In the genomic region with DNA sequence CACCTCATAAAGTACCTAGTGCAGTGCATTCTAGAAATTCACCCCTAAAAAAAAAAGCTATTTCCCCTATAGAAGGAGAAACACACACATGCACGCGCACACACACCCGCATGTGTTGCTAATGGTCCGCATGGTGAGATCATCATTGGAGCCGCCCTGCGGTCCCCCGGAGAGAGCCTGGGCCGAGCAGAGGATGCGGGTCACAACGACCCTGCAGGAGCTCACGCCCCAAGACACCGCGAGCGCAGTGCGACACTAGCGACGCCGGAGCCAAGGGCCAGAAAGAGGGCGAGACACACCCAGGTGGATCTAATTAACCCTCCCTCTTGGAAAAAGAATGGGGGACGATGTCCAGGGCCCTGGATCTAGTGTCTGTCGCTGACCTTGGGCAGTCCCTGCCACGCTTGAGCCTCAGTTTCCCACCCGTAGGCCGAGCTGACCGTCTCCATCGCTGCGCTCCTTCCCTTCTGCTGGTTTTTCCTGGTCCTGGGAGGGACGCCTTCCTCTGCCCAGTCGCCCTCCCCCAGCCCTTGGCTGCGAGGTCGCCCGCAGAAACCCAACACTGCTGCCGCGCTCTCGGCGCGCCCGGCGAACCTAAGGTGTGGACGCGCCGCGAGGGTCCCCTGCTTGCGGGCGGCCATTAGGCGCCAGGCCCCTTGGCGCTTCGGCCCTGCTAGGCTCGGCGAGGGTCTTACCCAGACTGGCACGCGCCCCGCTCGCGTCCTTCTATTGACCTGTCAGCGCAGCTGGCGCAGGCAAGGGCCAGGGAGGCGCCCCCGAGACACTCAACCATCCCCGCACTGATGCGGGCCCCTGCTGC, we compare ENCODE assay signal across 1 cellular context.
A peak's percentile ranks its signal among the peaks of the same experiment; 100 is the strongest.
TF ChIP-seq lines count a peak whose summit lies in the region.

No MANE protein-coding gene starts in this region.

TF ChIP-seq in WTC11, 78 proteins besides CTCF, POLR2A, EP300 and RAD21 (continued from another document and continues in another):
- TF ChIP-seq NFYB (CRISPR knock-in tag; conservative IDR thresholded peaks at IDR 0.05; ENCODE audit: low read depth) = 0 out of 2 replicates have a peak, but pooled peaks have one; percentile 24
- peak; percentile 37; the same call in 1 of the 2 replicates for TF ChIP-seq FOXK1 (CRISPR knock-in tag; IDR thresholded peaks at IDR 0.05)
- TF ChIP-seq, protein P1, sequence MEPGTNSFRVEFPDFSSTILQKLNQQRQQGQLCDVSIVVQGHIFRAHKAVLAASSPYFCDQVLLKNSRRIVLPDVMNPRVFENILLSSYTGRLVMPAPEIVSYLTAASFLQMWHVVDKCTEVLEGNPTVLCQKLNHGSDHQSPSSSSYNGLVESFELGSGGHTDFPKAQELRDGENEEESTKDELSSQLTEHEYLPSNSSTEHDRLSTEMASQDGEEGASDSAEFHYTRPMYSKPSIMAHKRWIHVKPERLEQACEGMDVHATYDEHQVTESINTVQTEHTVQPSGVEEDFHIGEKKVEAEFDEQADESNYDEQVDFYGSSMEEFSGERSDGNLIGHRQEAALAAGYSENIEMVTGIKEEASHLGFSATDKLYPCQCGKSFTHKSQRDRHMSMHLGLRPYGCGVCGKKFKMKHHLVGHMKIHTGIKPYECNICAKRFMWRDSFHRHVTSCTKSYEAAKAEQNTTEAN (CRISPR knock-in tag; IDR thresholded peaks at IDR 0.05) = no peak
- TF ChIP-seq RELA (CRISPR knock-in tag; IDR thresholded peaks at IDR 0.05; ENCODE audit: borderline replicate concordance) = no peak
- TF ChIP-seq GTF2I (CRISPR knock-in tag; conservative IDR thresholded peaks at IDR 0.05) = no peak
- TF ChIP-seq, protein P2, sequence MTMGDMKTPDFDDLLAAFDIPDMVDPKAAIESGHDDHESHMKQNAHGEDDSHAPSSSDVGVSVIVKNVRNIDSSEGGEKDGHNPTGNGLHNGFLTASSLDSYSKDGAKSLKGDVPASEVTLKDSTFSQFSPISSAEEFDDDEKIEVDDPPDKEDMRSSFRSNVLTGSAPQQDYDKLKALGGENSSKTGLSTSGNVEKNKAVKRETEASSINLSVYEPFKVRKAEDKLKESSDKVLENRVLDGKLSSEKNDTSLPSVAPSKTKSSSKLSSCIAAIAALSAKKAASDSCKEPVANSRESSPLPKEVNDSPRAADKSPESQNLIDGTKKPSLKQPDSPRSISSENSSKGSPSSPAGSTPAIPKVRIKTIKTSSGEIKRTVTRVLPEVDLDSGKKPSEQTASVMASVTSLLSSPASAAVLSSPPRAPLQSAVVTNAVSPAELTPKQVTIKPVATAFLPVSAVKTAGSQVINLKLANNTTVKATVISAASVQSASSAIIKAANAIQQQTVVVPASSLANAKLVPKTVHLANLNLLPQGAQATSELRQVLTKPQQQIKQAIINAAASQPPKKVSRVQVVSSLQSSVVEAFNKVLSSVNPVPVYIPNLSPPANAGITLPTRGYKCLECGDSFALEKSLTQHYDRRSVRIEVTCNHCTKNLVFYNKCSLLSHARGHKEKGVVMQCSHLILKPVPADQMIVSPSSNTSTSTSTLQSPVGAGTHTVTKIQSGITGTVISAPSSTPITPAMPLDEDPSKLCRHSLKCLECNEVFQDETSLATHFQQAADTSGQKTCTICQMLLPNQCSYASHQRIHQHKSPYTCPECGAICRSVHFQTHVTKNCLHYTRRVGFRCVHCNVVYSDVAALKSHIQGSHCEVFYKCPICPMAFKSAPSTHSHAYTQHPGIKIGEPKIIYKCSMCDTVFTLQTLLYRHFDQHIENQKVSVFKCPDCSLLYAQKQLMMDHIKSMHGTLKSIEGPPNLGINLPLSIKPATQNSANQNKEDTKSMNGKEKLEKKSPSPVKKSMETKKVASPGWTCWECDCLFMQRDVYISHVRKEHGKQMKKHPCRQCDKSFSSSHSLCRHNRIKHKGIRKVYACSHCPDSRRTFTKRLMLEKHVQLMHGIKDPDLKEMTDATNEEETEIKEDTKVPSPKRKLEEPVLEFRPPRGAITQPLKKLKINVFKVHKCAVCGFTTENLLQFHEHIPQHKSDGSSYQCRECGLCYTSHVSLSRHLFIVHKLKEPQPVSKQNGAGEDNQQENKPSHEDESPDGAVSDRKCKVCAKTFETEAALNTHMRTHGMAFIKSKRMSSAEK (CRISPR knock-in tag; IDR thresholded peaks at IDR 0.05; ENCODE audit: borderline replicate concordance) = no peak
- TF ChIP-seq ETV6 (CRISPR knock-in tag; IDR thresholded peaks at IDR 0.05) = no peak
- no peak for TF ChIP-seq FOXJ3 (CRISPR knock-in tag; IDR thresholded peaks at IDR 0.05; ENCODE audit: borderline replicate concordance)
- TF ChIP-seq ZNF232 (CRISPR knock-in tag; IDR thresholded peaks at IDR 0.05) = no peak
- TF ChIP-seq ZNF423 (CRISPR knock-in tag; IDR thresholded peaks at IDR 0.05) = peak; percentile 77
- TF ChIP-seq EMX1 (CRISPR knock-in tag; IDR thresholded peaks at IDR 0.05) = no peak
- TF ChIP-seq, protein P3, sequence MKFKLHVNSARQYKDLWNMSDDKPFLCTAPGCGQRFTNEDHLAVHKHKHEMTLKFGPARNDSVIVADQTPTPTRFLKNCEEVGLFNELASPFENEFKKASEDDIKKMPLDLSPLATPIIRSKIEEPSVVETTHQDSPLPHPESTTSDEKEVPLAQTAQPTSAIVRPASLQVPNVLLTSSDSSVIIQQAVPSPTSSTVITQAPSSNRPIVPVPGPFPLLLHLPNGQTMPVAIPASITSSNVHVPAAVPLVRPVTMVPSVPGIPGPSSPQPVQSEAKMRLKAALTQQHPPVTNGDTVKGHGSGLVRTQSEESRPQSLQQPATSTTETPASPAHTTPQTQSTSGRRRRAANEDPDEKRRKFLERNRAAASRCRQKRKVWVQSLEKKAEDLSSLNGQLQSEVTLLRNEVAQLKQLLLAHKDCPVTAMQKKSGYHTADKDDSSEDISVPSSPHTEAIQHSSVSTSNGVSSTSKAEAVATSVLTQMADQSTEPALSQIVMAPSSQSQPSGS (CRISPR knock-in tag; IDR thresholded peaks at IDR 0.05; ENCODE audit: borderline replicate concordance, low read depth) = 0 out of 2 replicates have a peak, but pooled peaks have one; percentile 62
- TF ChIP-seq, protein P4, sequence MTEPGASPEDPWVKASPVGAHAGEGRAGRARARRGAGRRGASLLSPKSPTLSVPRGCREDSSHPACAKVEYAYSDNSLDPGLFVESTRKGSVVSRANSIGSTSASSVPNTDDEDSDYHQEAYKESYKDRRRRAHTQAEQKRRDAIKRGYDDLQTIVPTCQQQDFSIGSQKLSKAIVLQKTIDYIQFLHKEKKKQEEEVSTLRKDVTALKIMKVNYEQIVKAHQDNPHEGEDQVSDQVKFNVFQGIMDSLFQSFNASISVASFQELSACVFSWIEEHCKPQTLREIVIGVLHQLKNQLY (CRISPR knock-in tag; IDR thresholded peaks at IDR 0.05) = no peak
- TF ChIP-seq, protein P5, sequence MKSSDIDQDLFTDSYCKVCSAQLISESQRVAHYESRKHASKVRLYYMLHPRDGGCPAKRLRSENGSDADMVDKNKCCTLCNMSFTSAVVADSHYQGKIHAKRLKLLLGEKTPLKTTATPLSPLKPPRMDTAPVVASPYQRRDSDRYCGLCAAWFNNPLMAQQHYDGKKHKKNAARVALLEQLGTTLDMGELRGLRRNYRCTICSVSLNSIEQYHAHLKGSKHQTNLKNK (CRISPR knock-in tag; IDR thresholded peaks at IDR 0.05) = no peak
- TF ChIP-seq, protein P6, sequence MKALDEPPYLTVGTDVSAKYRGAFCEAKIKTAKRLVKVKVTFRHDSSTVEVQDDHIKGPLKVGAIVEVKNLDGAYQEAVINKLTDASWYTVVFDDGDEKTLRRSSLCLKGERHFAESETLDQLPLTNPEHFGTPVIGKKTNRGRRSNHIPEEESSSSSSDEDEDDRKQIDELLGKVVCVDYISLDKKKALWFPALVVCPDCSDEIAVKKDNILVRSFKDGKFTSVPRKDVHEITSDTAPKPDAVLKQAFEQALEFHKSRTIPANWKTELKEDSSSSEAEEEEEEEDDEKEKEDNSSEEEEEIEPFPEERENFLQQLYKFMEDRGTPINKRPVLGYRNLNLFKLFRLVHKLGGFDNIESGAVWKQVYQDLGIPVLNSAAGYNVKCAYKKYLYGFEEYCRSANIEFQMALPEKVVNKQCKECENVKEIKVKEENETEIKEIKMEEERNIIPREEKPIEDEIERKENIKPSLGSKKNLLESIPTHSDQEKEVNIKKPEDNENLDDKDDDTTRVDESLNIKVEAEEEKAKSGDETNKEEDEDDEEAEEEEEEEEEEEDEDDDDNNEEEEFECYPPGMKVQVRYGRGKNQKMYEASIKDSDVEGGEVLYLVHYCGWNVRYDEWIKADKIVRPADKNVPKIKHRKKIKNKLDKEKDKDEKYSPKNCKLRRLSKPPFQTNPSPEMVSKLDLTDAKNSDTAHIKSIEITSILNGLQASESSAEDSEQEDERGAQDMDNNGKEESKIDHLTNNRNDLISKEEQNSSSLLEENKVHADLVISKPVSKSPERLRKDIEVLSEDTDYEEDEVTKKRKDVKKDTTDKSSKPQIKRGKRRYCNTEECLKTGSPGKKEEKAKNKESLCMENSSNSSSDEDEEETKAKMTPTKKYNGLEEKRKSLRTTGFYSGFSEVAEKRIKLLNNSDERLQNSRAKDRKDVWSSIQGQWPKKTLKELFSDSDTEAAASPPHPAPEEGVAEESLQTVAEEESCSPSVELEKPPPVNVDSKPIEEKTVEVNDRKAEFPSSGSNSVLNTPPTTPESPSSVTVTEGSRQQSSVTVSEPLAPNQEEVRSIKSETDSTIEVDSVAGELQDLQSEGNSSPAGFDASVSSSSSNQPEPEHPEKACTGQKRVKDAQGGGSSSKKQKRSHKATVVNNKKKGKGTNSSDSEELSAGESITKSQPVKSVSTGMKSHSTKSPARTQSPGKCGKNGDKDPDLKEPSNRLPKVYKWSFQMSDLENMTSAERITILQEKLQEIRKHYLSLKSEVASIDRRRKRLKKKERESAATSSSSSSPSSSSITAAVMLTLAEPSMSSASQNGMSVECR (CRISPR knock-in tag; IDR thresholded peaks at IDR 0.05; ENCODE audit: borderline replicate concordance) = no peak
- TF ChIP-seq ZNF121 (CRISPR knock-in tag; IDR thresholded peaks at IDR 0.05) = no peak
- TF ChIP-seq HMGA2 (CRISPR knock-in tag; IDR thresholded peaks at IDR 0.05) = no peak
- TF ChIP-seq, protein P7, sequence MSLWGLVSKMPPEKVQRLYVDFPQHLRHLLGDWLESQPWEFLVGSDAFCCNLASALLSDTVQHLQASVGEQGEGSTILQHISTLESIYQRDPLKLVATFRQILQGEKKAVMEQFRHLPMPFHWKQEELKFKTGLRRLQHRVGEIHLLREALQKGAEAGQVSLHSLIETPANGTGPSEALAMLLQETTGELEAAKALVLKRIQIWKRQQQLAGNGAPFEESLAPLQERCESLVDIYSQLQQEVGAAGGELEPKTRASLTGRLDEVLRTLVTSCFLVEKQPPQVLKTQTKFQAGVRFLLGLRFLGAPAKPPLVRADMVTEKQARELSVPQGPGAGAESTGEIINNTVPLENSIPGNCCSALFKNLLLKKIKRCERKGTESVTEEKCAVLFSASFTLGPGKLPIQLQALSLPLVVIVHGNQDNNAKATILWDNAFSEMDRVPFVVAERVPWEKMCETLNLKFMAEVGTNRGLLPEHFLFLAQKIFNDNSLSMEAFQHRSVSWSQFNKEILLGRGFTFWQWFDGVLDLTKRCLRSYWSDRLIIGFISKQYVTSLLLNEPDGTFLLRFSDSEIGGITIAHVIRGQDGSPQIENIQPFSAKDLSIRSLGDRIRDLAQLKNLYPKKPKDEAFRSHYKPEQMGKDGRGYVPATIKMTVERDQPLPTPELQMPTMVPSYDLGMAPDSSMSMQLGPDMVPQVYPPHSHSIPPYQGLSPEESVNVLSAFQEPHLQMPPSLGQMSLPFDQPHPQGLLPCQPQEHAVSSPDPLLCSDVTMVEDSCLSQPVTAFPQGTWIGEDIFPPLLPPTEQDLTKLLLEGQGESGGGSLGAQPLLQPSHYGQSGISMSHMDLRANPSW (CRISPR knock-in tag; conservative IDR thresholded peaks at IDR 0.05; ENCODE audit: low read depth) = no peak
- TF ChIP-seq, protein P8, sequence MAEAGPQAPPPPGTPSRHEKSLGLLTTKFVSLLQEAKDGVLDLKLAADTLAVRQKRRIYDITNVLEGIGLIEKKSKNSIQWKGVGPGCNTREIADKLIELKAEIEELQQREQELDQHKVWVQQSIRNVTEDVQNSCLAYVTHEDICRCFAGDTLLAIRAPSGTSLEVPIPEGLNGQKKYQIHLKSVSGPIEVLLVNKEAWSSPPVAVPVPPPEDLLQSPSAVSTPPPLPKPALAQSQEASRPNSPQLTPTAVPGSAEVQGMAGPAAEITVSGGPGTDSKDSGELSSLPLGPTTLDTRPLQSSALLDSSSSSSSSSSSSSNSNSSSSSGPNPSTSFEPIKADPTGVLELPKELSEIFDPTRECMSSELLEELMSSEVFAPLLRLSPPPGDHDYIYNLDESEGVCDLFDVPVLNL (CRISPR knock-in tag; IDR thresholded peaks at IDR 0.05; ENCODE audit: borderline replicate concordance, low read depth) = no peak; the same call in 1 of the 2 replicates
- TF ChIP-seq MYBL2 (CRISPR knock-in tag; IDR thresholded peaks at IDR 0.05) = no peak; the same call in 1 of the 2 replicates
- no peak for TF ChIP-seq ATF1 (CRISPR knock-in tag; IDR thresholded peaks at IDR 0.05)
- TF ChIP-seq CBFB (CRISPR knock-in tag; IDR thresholded peaks at IDR 0.05; ENCODE audit: low read depth) = 0 out of 2 replicates have a peak, but pooled peaks have one; percentile 6
- no peak for TF ChIP-seq ZBTB21 (CRISPR knock-in tag; IDR thresholded peaks at IDR 0.05; ENCODE audit: borderline replicate concordance)
- TF ChIP-seq, protein P9, sequence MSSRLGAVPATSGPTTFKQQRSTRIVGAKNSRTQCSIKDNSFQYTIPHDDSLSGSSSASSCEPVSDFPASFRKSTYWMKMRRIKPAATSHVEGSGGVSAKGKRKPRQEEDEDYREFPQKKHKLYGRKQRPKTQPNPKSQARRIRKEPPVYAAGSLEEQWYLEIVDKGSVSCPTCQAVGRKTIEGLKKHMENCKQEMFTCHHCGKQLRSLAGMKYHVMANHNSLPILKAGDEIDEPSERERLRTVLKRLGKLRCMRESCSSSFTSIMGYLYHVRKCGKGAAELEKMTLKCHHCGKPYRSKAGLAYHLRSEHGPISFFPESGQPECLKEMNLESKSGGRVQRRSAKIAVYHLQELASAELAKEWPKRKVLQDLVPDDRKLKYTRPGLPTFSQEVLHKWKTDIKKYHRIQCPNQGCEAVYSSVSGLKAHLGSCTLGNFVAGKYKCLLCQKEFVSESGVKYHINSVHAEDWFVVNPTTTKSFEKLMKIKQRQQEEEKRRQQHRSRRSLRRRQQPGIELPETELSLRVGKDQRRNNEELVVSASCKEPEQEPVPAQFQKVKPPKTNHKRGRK (CRISPR knock-in tag; IDR thresholded peaks at IDR 0.05; ENCODE audit: borderline replicate concordance) = no peak
- no peak for TF ChIP-seq NR1H2 (CRISPR knock-in tag; IDR thresholded peaks at IDR 0.05)
- TF ChIP-seq SMAD3 (CRISPR knock-in tag; IDR thresholded peaks at IDR 0.05; ENCODE audit: borderline replicate concordance) = no peak
- TF ChIP-seq, protein P10, sequence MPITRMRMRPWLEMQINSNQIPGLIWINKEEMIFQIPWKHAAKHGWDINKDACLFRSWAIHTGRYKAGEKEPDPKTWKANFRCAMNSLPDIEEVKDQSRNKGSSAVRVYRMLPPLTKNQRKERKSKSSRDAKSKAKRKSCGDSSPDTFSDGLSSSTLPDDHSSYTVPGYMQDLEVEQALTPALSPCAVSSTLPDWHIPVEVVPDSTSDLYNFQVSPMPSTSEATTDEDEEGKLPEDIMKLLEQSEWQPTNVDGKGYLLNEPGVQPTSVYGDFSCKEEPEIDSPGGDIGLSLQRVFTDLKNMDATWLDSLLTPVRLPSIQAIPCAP (CRISPR knock-in tag; IDR thresholded peaks at IDR 0.05) = no peak
- TF ChIP-seq OVOL2 (CRISPR knock-in tag; IDR thresholded peaks at IDR 0.05; ENCODE audit: borderline replicate concordance) = no peak
- TF ChIP-seq, protein P11, sequence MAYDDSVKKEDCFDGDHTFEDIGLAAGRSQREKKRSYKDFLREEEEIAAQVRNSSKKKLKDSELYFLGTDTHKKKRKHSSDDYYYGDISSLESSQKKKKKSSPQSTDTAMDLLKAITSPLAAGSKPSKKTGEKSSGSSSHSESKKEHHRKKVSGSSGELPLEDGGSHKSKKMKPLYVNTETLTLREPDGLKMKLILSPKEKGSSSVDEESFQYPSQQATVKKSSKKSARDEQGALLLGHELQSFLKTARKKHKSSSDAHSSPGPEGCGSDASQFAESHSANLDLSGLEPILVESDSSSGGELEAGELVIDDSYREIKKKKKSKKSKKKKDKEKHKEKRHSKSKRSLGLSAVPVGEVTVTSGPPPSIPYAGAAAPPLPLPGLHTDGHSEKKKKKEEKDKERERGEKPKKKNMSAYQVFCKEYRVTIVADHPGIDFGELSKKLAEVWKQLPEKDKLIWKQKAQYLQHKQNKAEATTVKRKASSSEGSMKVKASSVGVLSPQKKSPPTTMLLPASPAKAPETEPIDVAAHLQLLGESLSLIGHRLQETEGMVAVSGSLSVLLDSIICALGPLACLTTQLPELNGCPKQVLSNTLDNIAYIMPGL (CRISPR knock-in tag; IDR thresholded peaks at IDR 0.05) = no peak
